ENCODE assay signal across 2 cellular contexts in the genomic region with DNA sequence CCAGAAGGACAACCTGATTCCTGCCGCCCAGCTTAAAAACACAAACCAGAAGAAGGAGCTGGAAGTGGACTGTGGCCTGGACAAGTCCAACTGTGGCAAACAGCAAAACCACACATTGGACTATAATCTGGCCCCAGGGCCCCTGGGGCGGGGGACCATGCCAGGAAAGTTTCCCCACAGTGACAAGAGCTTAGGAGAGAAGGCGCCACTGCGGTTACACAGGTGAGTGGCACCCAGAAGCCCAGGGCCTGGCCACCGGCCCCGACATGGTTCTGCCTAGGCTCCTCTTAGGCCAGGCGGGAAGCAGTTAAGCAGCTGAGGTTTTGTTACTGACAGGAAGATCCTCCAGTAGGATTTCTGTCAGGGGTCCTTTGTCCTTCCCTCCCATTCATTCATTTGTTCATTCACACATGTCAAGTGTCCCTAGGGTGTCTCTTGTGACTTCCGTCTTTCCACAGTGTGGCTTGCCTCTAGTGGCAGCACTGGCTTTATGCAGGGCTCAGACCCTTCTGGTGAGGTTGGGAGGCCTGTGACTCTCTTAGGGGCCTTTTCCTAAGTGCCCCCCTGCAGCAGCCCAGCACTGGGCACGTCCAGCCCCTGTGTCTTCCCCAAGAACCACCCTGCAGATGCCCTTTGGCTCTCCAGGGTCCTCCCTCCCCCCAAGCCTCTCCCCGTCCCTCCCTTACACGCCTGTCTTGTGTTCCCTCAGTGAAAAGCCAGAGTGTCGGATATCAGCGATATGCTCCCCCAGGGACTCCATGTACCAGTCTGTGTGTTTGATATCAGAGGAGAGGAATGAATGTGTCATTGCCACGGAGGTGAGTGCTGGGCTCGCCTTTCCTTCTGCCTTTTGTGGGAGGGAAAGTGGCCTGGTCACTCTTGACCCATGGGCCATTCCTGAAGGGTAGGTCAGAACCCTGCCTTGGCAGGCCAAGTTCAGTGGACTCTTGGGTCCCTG.
TF ChIP-seq lines count a peak whose summit lies in the region.

No MANE protein-coding gene starts in this region.

TF ChIP-seq in HEK293T, 16 proteins besides CTCF, POLR2A, EP300 and RAD21:
- TF ChIP-seq, protein P1, sequence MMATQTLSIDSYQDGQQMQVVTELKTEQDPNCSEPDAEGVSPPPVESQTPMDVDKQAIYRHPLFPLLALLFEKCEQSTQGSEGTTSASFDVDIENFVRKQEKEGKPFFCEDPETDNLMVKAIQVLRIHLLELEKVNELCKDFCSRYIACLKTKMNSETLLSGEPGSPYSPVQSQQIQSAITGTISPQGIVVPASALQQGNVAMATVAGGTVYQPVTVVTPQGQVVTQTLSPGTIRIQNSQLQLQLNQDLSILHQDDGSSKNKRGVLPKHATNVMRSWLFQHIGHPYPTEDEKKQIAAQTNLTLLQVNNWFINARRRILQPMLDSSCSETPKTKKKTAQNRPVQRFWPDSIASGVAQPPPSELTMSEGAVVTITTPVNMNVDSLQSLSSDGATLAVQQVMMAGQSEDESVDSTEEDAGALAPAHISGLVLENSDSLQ (IDR thresholded peaks at IDR 0.05) = peak; percentile 64
- TF ChIP-seq FOXA1 (IDR thresholded peaks at IDR 0.05) = no peak
TF ChIP-seq in HEK293T: peak in this region for 1.

TF ChIP-seq in K562, 482 proteins besides CTCF, POLR2A, EP300 and RAD21:
- TF ChIP-seq ZNF24 (IDR thresholded peaks at IDR 0.05) (peak; percentile 65), TCF7 (IDR thresholded peaks at IDR 0.05; ENCODE audit: borderline replicate concordance) (no peak)
- TF ChIP-seq, protein P1 (IDR thresholded peaks at IDR 0.05) = peak; percentile 76
